9 cellular contexts compared by ENCODE assay signal in genomic region chr5:35069188-35069587, GRCh38. TPM values are rescaled to one million over a fixed set of nuclear protein-coding genes. Genes with fewer than 3 reads are reported as not detected.
"Had no signal": no experiment of that assay in that cellular context is flagged by ENCODE, and none has a peak within 500 bp of the region (broad histone marks: within the 10 kb centered on the region; RNA-seq: fewer than 3 reads in every experiment).

No MANE protein-coding gene starts in this region.

- FAIRE-seq: HTR-8/SVneo, K562 had no signal

- DNase-seq: IMR-90, KBM-7, KG1 had no signal

- H3K4me3 ChIP-seq: K562 had no signal

- ATAC-seq: K562 had no signal

- H3K27ac ChIP-seq: HL-60 had no signal

RNA-seq across cellular contexts. Expression of gene AGXT2, which starts 21.4 kb away (rescaled TPM):
- total RNA-seq: HT-29, HT1080, IMR-90, K562 had no signal
- polyA plus RNA-seq: IgD-negative memory B cell, IMR-90, K562 had no signal
